ENCODE assay signal across 1 cellular context in genomic region chr13:44917589-44918322, GRCh38.
A peak's percentile ranks its signal among the peaks of the same experiment; 100 is the strongest.
TF ChIP-seq lines count a peak whose summit lies in the region.

No MANE protein-coding gene starts in this region.

TF ChIP-seq in HepG2, 621 proteins besides CTCF, POLR2A, EP300 and RAD21 (continued from another document and continues in another):
- TF ChIP-seq DNMT1 (CRISPR knock-in tag; IDR thresholded peaks at IDR 0.05) (no peak), IRX3 (CRISPR knock-in tag; IDR thresholded peaks at IDR 0.05; ENCODE audit: borderline replicate concordance, low read depth) (no peak), TCF7 (IDR thresholded peaks at IDR 0.05; ENCODE audit: low read depth) (no peak), ZNF282 (IDR thresholded peaks at IDR 0.05; ENCODE audit: partially characterized antibody) (no peak), MXD3 (CRISPR knock-in tag; IDR thresholded peaks at IDR 0.05) (peak; percentile 55; the same call in 1 of the 2 replicates), CBX5 (CRISPR knock-in tag; IDR thresholded peaks at IDR 0.05; ENCODE audit: borderline replicate concordance) (0 out of 2 replicates have a peak, but pooled peaks have one; percentile 52), AKAP8 (CRISPR knock-in tag; IDR thresholded peaks at IDR 0.05) (0 out of 2 replicates have a peak, but pooled peaks have one; percentile 16), SP5 (CRISPR knock-in tag; IDR thresholded peaks at IDR 0.05; ENCODE audit: borderline replicate concordance, low read depth) (no peak), MTA1 (CRISPR knock-in tag; IDR thresholded peaks at IDR 0.05; ENCODE audit: borderline replicate concordance) (0 out of 2 replicates have a peak, but pooled peaks have one; percentile 26), ZNF567 (CRISPR knock-in tag; IDR thresholded peaks at IDR 0.05; ENCODE audit: borderline replicate concordance) (0 out of 2 replicates have a peak, but pooled peaks have one; percentile 49), YEATS4 (CRISPR knock-in tag; IDR thresholded peaks at IDR 0.05; ENCODE audit: borderline replicate concordance) (0 out of 2 replicates have a peak, but pooled peaks have one; percentile 16), ZNF710 (CRISPR knock-in tag; IDR thresholded peaks at IDR 0.05; ENCODE audit: borderline replicate concordance) (peak; percentile 85), ZFP36 (IDR thresholded peaks at IDR 0.05; ENCODE audit: borderline replicate concordance, low read depth, low read length, partially characterized antibody) (no peak), ZZZ3 (CRISPR knock-in tag; IDR thresholded peaks at IDR 0.05; ENCODE audit: borderline replicate concordance) (no peak), FLYWCH1 (CRISPR knock-in tag; IDR thresholded peaks at IDR 0.05) (no peak; the same call in 1 of the 2 replicates), ZNF83 (CRISPR knock-in tag; IDR thresholded peaks at IDR 0.05; ENCODE audit: borderline replicate concordance) (peak; percentile 47; the same call in 1 of the 2 replicates), THYN1 (CRISPR knock-in tag; IDR thresholded peaks at IDR 0.05; ENCODE audit: borderline replicate concordance, low read depth) (no peak), HMGXB4 (CRISPR knock-in tag; IDR thresholded peaks at IDR 0.05; ENCODE audit: borderline replicate concordance in 1 of 2, low read depth in 1 of 2) (peak; percentile 97 to 99), DNMT3B (CRISPR knock-in tag; conservative IDR thresholded peaks at IDR 0.05) (0 out of 2 replicates have a peak, but pooled peaks have one; percentile 26), ARID3A (IDR thresholded peaks at IDR 0.05; ENCODE audit: low read depth, low read length) (peak; percentile 70; the same call in 1 of the 2 replicates), ZNF703 (CRISPR knock-in tag; IDR thresholded peaks at IDR 0.05; ENCODE audit: borderline replicate concordance) (no peak), CHCHD3 (CRISPR knock-in tag; IDR thresholded peaks at IDR 0.05) (no peak), ZNF577 (CRISPR knock-in tag; IDR thresholded peaks at IDR 0.05; ENCODE audit: borderline replicate concordance, low read depth) (no peak), SETDB1 (CRISPR knock-in tag; IDR thresholded peaks at IDR 0.05; ENCODE audit: borderline replicate concordance) (no peak), ZNF781 (CRISPR knock-in tag; IDR thresholded peaks at IDR 0.05; ENCODE audit: borderline replicate concordance, not compliant biosample characterization) (no peak), ZFY (CRISPR knock-in tag; IDR thresholded peaks at IDR 0.05) (no peak), MBNL3 (CRISPR knock-in tag; conservative IDR thresholded peaks at IDR 0.05) (no peak), MAFG (CRISPR knock-in tag; IDR thresholded peaks at IDR 0.05) (no peak), MIXL1 (CRISPR knock-in tag; IDR thresholded peaks at IDR 0.05) (no peak; the same call in 1 of the 2 replicates), ZNF510 (CRISPR knock-in tag; IDR thresholded peaks at IDR 0.05; ENCODE audit: low read depth) (no peak; the same call in 1 of the 2 replicates), HNRNPUL1 (IDR thresholded peaks at IDR 0.05; ENCODE audit: low read depth, low read length) (no peak), SMARCE1 (IDR thresholded peaks at IDR 0.05; ENCODE audit: borderline replicate concordance) (no peak), SRSF9 (IDR thresholded peaks at IDR 0.05; ENCODE audit: borderline replicate concordance, insufficient read depth, low read depth, low read length, poor library complexity, severe bottlenecking) (no peak), ZFYVE20 (CRISPR knock-in tag; IDR thresholded peaks at IDR 0.05; ENCODE audit: borderline replicate concordance, low read depth) (no peak), ARID2 (CRISPR knock-in tag; IDR thresholded peaks at IDR 0.05; ENCODE audit: borderline replicate concordance) (no peak), ZHX2 (IDR thresholded peaks at IDR 0.05; ENCODE audit: low read depth) (no peak), ZHX2 (CRISPR knock-in tag; IDR thresholded peaks at IDR 0.05; ENCODE audit: borderline replicate concordance) (no peak)
- TF ChIP-seq, protein P1, sequence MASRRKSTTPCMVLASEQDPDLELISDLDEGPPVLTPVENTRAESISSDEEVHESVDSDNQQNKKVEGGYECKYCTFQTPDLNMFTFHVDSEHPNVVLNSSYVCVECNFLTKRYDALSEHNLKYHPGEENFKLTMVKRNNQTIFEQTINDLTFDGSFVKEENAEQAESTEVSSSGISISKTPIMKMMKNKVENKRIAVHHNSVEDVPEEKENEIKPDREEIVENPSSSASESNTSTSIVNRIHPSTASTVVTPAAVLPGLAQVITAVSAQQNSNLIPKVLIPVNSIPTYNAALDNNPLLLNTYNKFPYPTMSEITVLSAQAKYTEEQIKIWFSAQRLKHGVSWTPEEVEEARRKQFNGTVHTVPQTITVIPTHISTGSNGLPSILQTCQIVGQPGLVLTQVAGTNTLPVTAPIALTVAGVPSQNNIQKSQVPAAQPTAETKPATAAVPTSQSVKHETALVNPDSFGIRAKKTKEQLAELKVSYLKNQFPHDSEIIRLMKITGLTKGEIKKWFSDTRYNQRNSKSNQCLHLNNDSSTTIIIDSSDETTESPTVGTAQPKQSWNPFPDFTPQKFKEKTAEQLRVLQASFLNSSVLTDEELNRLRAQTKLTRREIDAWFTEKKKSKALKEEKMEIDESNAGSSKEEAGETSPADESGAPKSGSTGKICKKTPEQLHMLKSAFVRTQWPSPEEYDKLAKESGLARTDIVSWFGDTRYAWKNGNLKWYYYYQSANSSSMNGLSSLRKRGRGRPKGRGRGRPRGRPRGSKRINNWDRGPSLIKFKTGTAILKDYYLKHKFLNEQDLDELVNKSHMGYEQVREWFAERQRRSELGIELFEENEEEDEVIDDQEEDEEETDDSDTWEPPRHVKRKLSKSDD (CRISPR knock-in tag; IDR thresholded peaks at IDR 0.05; ENCODE audit: low read depth) = peak; percentile 55; the same call in 1 of the 2 replicates
- TF ChIP-seq, protein P2, sequence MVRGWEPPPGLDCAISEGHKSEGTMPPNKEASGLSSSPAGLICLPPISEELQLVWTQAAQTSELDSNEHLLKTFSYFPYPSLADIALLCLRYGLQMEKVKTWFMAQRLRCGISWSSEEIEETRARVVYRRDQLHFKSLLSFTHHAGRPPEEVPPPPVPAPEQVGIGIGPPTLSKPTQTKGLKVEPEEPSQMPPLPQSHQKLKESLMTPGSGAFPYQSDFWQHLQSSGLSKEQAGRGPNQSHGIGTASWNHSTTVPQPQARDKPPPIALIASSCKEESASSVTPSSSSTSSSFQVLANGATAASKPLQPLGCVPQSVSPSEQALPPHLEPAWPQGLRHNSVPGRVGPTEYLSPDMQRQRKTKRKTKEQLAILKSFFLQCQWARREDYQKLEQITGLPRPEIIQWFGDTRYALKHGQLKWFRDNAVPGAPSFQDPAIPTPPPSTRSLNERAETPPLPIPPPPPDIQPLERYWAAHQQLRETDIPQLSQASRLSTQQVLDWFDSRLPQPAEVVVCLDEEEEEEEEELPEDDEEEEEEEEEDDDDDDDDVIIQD (CRISPR knock-in tag; IDR thresholded peaks at IDR 0.05; ENCODE audit: low read depth) = peak; percentile 69
- TF ChIP-seq, protein P3, sequence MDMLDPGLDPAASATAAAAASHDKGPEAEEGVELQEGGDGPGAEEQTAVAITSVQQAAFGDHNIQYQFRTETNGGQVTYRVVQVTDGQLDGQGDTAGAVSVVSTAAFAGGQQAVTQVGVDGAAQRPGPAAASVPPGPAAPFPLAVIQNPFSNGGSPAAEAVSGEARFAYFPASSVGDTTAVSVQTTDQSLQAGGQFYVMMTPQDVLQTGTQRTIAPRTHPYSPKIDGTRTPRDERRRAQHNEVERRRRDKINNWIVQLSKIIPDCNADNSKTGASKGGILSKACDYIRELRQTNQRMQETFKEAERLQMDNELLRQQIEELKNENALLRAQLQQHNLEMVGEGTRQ (IDR thresholded peaks at IDR 0.05; ENCODE audit: low read depth, low read length) = no peak
- TF ChIP-seq, protein P3 (CRISPR knock-in tag; IDR thresholded peaks at IDR 0.05; ENCODE audit: borderline replicate concordance) = no peak
